ENCODE assay signal across 18 cellular contexts in genomic region chr15:31083394-31083790, GRCh38. TPM values are rescaled to one million over a fixed set of nuclear protein-coding genes. Genes with fewer than 3 reads are reported as not detected.
DNase-seq lines count a peak whose midpoint lies in the region; ATAC-seq and TF ChIP-seq lines count a peak whose summit lies in the region.
"Had no signal": no experiment of that assay in that cellular context is flagged by ENCODE, and none has a peak within 500 bp of the region (broad histone marks: within the 10 kb centered on the region; RNA-seq: fewer than 3 reads in every experiment).

No MANE protein-coding gene starts in this region.

- H3K27me3 ChIP-seq in lower lobe of right lung (ENCODE audit: low read depth) (no peaks in the 10 kb centered on the region), breast epithelium (no peaks in the 10 kb centered on the region), right cardiac atrium (ENCODE audit: control insufficient read depth, insufficient read depth) (no peaks in the 10 kb centered on the region)
- H3K27me3 ChIP-seq: testis had no signal

- H3K9me3 Mint-ChIP-seq in activated naive CD4-positive, alpha-beta T cell treated with anti-CD3 and anti-CD28 coated beads, Interleukin-2, amount 50 U/mL, for 72 hours, result no peaks in the 10 kb centered on the region

- peak; percentile 91 for TF ChIP-seq EP300 in Ishikawa (IDR thresholded peaks at IDR 0.05; ENCODE audit: borderline replicate concordance)

- no peak overlapping the region for H3K27ac Mint-ChIP-seq in activated naive CD4-positive, alpha-beta T cell treated with anti-CD3 and anti-CD28 coated beads, Interleukin-2, amount 50 U/mL, for 72 hours
- H3K27ac Mint-ChIP-seq: B cell had no signal

- H3K36me3 ChIP-seq in lower lobe of right lung (no peaks in the 10 kb centered on the region), breast epithelium (no peaks in the 10 kb centered on the region)

- WGBS in right cardiac atrium, result 77% methylated on average over 6 of the region's 6 CpGs

- no peak overlapping the region for H3K4me3 ChIP-seq in lower lobe of right lung
- H3K4me3 ChIP-seq in breast epithelium, result no peak overlapping the region
- H3K4me3 ChIP-seq in right cardiac atrium (ENCODE audit: low read length), result no peak overlapping the region
- H3K4me3 ChIP-seq: psoas muscle, testis had no signal

- H3K4me1 ChIP-seq in lower lobe of right lung, result peaks cover 22% of the 10 kb centered on the region
- H3K4me1 ChIP-seq in breast epithelium, result no peaks in the 10 kb centered on the region
- H3K4me1 ChIP-seq in right cardiac atrium (ENCODE audit: control insufficient read depth, insufficient read depth, low read length), result peaks cover 4% of the 10 kb centered on the region
- H3K4me1 ChIP-seq: psoas muscle, testis had no signal

- TF ChIP-seq CTCF in lower lobe of right lung (IDR thresholded peaks at IDR 0.05), result no peak
- no peak for TF ChIP-seq CTCF in breast epithelium (IDR thresholded peaks at IDR 0.05)

- intact Hi-C loops in lower lobe of right lung (cut with DNase I) (no loop called here), breast epithelium (cut with DNase I; ENCODE audit: low total_unique reads) (no loop called here), right cardiac atrium (cut with DNase I) (no loop called here)

- no peaks in the 10 kb centered on the region for H3K36me3 Mint-ChIP-seq in activated naive CD4-positive, alpha-beta T cell treated with anti-CD3 and anti-CD28 coated beads, Interleukin-2, amount 50 U/mL, for 72 hours

- DNase-seq in COLO668 (lab: John Stamatoyannopoulos, UW; ENCODE audit: unreplicated experiment) (peak; percentile 73), SW480 (ENCODE audit: low spot score) (peak; percentile 92), lower lobe of right lung (peak; percentile 55), breast epithelium (ENCODE audit: low spot score in 2 of 2) (no peak), right cardiac atrium (no peak), DMS 273 (lab: John Stamatoyannopoulos, UW; ENCODE audit: unreplicated experiment) (no peak)
- DNase-seq in activated naive CD4-positive, alpha-beta T cell treated with anti-CD3 and anti-CD28 coated beads, Interleukin-2, amount 50 U/mL, for 72 hours (ENCODE audit: low spot score in 2 of 2), result no peak
- DNase-seq: activated CD4-positive, alpha-beta T cell treated with anti-CD3 and anti-CD28 coated beads, Interleukin-2, amount 50 U/mL, for 48 hours; amniotic stem cell; NCI-H1092 treated with DMSO at 0.1 percent for 48 hours; NCI-H524; psoas muscle; T-helper 9 cell; testis had no signal

- TF ChIP-seq RAD21 in Ishikawa (IDR thresholded peaks at IDR 0.05; ENCODE audit: low read depth), result no peak

- ATAC-seq in lower lobe of right lung (peak in 1 of 2 donors; percentile 16), right cardiac atrium (no peak)
- no peak for ATAC-seq in activated naive CD4-positive, alpha-beta T cell treated with anti-CD3 and anti-CD28 coated beads, Interleukin-2, amount 50 U/mL, for 72 hours
- ATAC-seq: psoas muscle had no signal

- no peak for TF ChIP-seq POLR2A in breast epithelium (IDR thresholded peaks at IDR 0.05)

- H3K9me3 ChIP-seq in lower lobe of right lung (no peaks in the 10 kb centered on the region), breast epithelium (no peaks in the 10 kb centered on the region), right cardiac atrium (ENCODE audit: control insufficient read depth, low read length) (no peaks in the 10 kb centered on the region)
- H3K9me3 ChIP-seq: psoas muscle, testis had no signal

- H3K27ac ChIP-seq in lower lobe of right lung (no peak overlapping the region), breast epithelium (no peak overlapping the region), right cardiac atrium (ENCODE audit: low read length) (no peak overlapping the region)
- H3K27ac ChIP-seq: psoas muscle, testis had no signal

TF ChIP-seq in Ishikawa, 13 proteins besides CTCF, POLR2A, EP300 and RAD21:
- no peak for TF ChIP-seq USF1 (IDR thresholded peaks at IDR 0.05)
- peak; percentile 76 for TF ChIP-seq EGR1 (IDR thresholded peaks at IDR 0.05)
- no peak for TF ChIP-seq REST (IDR thresholded peaks at IDR 0.05; ENCODE audit: low read depth)
- TF ChIP-seq NFIC (IDR thresholded peaks at IDR 0.05), result peak; percentile 98
- peak; percentile 61; the same call in 1 of the 2 replicates for TF ChIP-seq FOXM1 (IDR thresholded peaks at IDR 0.05; ENCODE audit: borderline replicate concordance, low read depth)
- no peak for TF ChIP-seq YY1 (IDR thresholded peaks at IDR 0.05; ENCODE audit: low read depth)
- TF ChIP-seq MAX (IDR thresholded peaks at IDR 0.05), result peak; percentile 40; the same call in 1 of the 2 replicates
- TF ChIP-seq TAF1 (IDR thresholded peaks at IDR 0.05; ENCODE audit: low read depth), result no peak
- peak; percentile 97 for TF ChIP-seq TCF12 (IDR thresholded peaks at IDR 0.05; ENCODE audit: low read depth)
- no peak for TF ChIP-seq ZBTB7A (IDR thresholded peaks at IDR 0.05; ENCODE audit: low read depth)
- TF ChIP-seq CREB1 (IDR thresholded peaks at IDR 0.05; ENCODE audit: low read depth), result no peak
- peak; percentile 72 for TF ChIP-seq TEAD4 (IDR thresholded peaks at IDR 0.05)
- peak; percentile 14; the same call in 1 of the 2 replicates for TF ChIP-seq CEBPB (IDR thresholded peaks at IDR 0.05)
TF ChIP-seq in Ishikawa: peak in this region for 7.

RNA-seq across cellular contexts. Expression of gene TRPM1, which starts 18.1 kb away (rescaled TPM):
- total RNA-seq in lower lobe of right lung (not detected), breast epithelium (not detected), right cardiac atrium (not detected)
- not detected for total RNA-seq in activated naive CD4-positive, alpha-beta T cell treated with anti-CD3 and anti-CD28 coated beads, Interleukin-2, amount 50 U/mL, for 72 hours
- 0.14 TPM for polyA plus RNA-seq in right cardiac atrium
- total RNA-seq: B cell, epithelial cell of proximal tubule, myocyte, psoas muscle had no signal

Comparison
In these comparisons a context has a peak if more than half of its experiments do, and no peak if none do; other contexts are left out.
1. DNase-seq: peak in COLO668 (single experiment), SW480 (single experiment) and lower lobe of right lung (single experiment); none in breast epithelium (0 of 2), activated naive CD4-positive, alpha-beta T cell treated with anti-CD3 and anti-CD28 coated beads, Interleukin-2, amount 50 U/mL, for 72 hours (0 of 2), right cardiac atrium (0 of 3) and DMS 273 (single experiment).